Comparison of ENCODE assay signal across 16 cellular contexts in genomic region chr12:48882972-48883304, GRCh38. TPM values are rescaled to one million over a fixed set of nuclear protein-coding genes. Genes with fewer than 3 reads are reported as not detected.
DNase-seq lines count a peak whose midpoint lies in the region; ATAC-seq and TF ChIP-seq lines count a peak whose summit lies in the region.
"Had no signal": no experiment of that assay in that cellular context is flagged by ENCODE, and none has a peak within 500 bp of the region (broad histone marks: within the 10 kb centered on the region; RNA-seq: fewer than 3 reads in every experiment).

No MANE protein-coding gene starts in this region.

- no peaks in the 10 kb centered on the region for H4K20me1 ChIP-seq in hepatocyte (ENCODE audit: insufficient read depth, poor library complexity, severe bottlenecking)

- intact Hi-C loops in Caco-2 (cut with micrococcal nuclease; ENCODE audit: unreplicated experiment): loop anchor here (1.0 to 2.0 kb wide), 3 partner anchors 8 to 30 kb away; partner anchors contain the start of gene DDX23

- H3K36me3 ChIP-seq in Caco-2 (ENCODE audit: control insufficient read depth, insufficient read depth, low read length): no peaks in the 10 kb centered on the region
- H3K36me3 ChIP-seq in hepatocyte (replicated peaks; ENCODE audit: insufficient read depth, low read depth): no peaks in the 10 kb centered on the region

- BruUV-seq in Caco-2 (replicated peaks; lab: Mats Ljungman, UMichigan): no TSS peak

- ATAC-seq in WTC11: peak; percentile 8
- ATAC-seq in HG03432 (IDR thresholded peaks at IDR 0.05; ENCODE audit: unreplicated experiment): no peak
- ATAC-seq: activated CD4-positive, CD25-positive, alpha-beta regulatory T cell treated with anti-CD3 and anti-CD28 coated beads, Interleukin-2, amount 50 U/mL, for 24 hours had no signal

- H3K4me3 Mint-ChIP-seq in Caco-2 (ENCODE audit: unreplicated experiment) (peak overlapping the region; percentile 70), WTC11 (no peak overlapping the region; the same call in 1 of the 2 replicates), neural crest cell (peak overlapping the region; percentile 81)
- H3K4me3 Mint-ChIP-seq: CD4-positive, alpha-beta T cell; IgD-negative memory B cell had no signal

- H3K4me3 ChIP-seq in Caco-2 (ENCODE audit: low read depth, low read length): no peak overlapping the region
- no peak overlapping the region for H3K4me3 ChIP-seq in hepatocyte

- POLR2A ChIA-PET in Caco-2 (lab: Charles Lee) (interaction anchor here (0.5 to 4.1 kb wide), 6 partner anchors 8 to 353 kb away, joined by 3 to 58 read pairs (median 12); partner anchors contain the start of genes ADCY6, ARF3, DDX23 and RND1), WTC11 (lab: Charles Lee) (interaction anchor here (1.1 to 3.9 kb wide), 4 partner anchors 10 to 30 kb away, joined by 3 to 32 read pairs (median 4); partner anchors contain the start of gene RND1)

- peak overlapping the region; percentile 38 for H3K4me2 ChIP-seq in hepatocyte

- no peak for TF ChIP-seq CTCF in Caco-2 (IDR thresholded peaks at IDR 0.05; ENCODE audit: insufficient read depth in 1 of 2, low read depth in 1 of 2, low read length in 1 of 2, severe bottlenecking in 1 of 2, unreplicated experiment in 1 of 2)
- TF ChIP-seq CTCF in WTC11 (IDR thresholded peaks at IDR 0.05): no peak
- TF ChIP-seq CTCF in hepatocyte (IDR thresholded peaks at IDR 0.05; ENCODE audit: poor library complexity): no peak
- no peak for TF ChIP-seq CTCF in neural crest cell (conservative IDR thresholded peaks at IDR 0.05)

- H3K9me3 Mint-ChIP-seq in Caco-2 (ENCODE audit: unreplicated experiment) (no peaks in the 10 kb centered on the region), WTC11 (no peaks in the 10 kb centered on the region), neural crest cell (no peaks in the 10 kb centered on the region)
- H3K9me3 Mint-ChIP-seq: CD4-positive, alpha-beta T cell; IgD-negative memory B cell had no signal

- H3K36me3 Mint-ChIP-seq in Caco-2 (ENCODE audit: insufficient read depth, unreplicated experiment) (peaks cover 18% of the 10 kb centered on the region), WTC11 (no peaks in the 10 kb centered on the region), neural crest cell (ENCODE audit: low read depth) (no peaks in the 10 kb centered on the region)
- H3K36me3 Mint-ChIP-seq: IgD-negative memory B cell had no signal

- no peak for DNase-seq in Caco-2
- DNase-seq in WTC11 (ENCODE audit: low spot score): no peak
- no peak for DNase-seq in hepatocyte (ENCODE audit: low spot score)
- DNase-seq in neural crest cell (ENCODE audit: low read depth, low spot score): no peak
- DNase-seq in NCI-H510A (lab: John Stamatoyannopoulos, UW): no peak
- DNase-seq in amniotic stem cell (lab: John Stamatoyannopoulos, UW): no peak
- no peak for DNase-seq in activated naive CD4-positive, alpha-beta T cell (lab: John Stamatoyannopoulos, UW)
- DNase-seq: activated gamma-delta T cell treated with Interleukin-2 at 50 U/mL for 16 hours; CD4-positive, alpha-beta T cell; effector memory CD4-positive, alpha-beta T cell; MV-4-11; RPMI8226; stimulated activated naive CD4-positive, alpha-beta T cell had no signal

- H3K9me3 ChIP-seq in Caco-2 (no peaks in the 10 kb centered on the region), hepatocyte (ENCODE audit: low read depth) (no peaks in the 10 kb centered on the region)

- H2AFZ ChIP-seq in hepatocyte: no peak overlapping the region

- H3K27ac ChIP-seq in hepatocyte: peak overlapping the region; percentile 89

- H3K27me3 ChIP-seq in Caco-2 (replicated peaks; ENCODE audit: control insufficient read depth, insufficient read depth, low read length) (no peaks in the 10 kb centered on the region), hepatocyte (no peaks in the 10 kb centered on the region)

- H3K27ac Mint-ChIP-seq in Caco-2 (ENCODE audit: unreplicated experiment) (peak overlapping the region; percentile 96), WTC11 (no peak overlapping the region), neural crest cell (ENCODE audit: unreplicated experiment) (peak overlapping the region; percentile 98)
- H3K27ac Mint-ChIP-seq: CD4-positive, alpha-beta T cell; IgD-negative memory B cell had no signal

- no peaks in the 10 kb centered on the region for H3K79me2 ChIP-seq in hepatocyte

- WGBS in hepatocyte (ENCODE audit: low lambda C conversion rate, missing lambda C conversion rate): 59% methylated on average over 3 of the region's 3 CpGs

- H3K4me1 Mint-ChIP-seq in Caco-2 (ENCODE audit: low read depth, unreplicated experiment): peaks cover 68% of the 10 kb centered on the region
- peaks cover 33% of the 10 kb centered on the region for H3K4me1 Mint-ChIP-seq in WTC11
- H3K4me1 Mint-ChIP-seq in neural crest cell: peaks cover 30% of the 10 kb centered on the region
- H3K4me1 Mint-ChIP-seq: IgD-negative memory B cell had no signal

- CTCF ChIA-PET in Caco-2 (lab: Charles Lee): interaction anchor here (0.8 to 3.7 kb wide), 6 partner anchors 8 to 135 kb away, joined by 3 to 50 read pairs (median 10); partner anchors contain the start of genes DDX23, PRKAG1 and RND1
- CTCF ChIA-PET in WTC11 (lab: Charles Lee): interaction anchor here (0.6 to 5.3 kb wide), 15 partner anchors 8 to 366 kb away, joined by 3 to 78 read pairs (median 6); partner anchors contain the start of genes DDX23, FKBP11, RND1 and WNT10B

- H3K4me1 ChIP-seq in Caco-2: peaks cover 72% of the 10 kb centered on the region
- peaks cover 30% of the 10 kb centered on the region for H3K4me1 ChIP-seq in hepatocyte (ENCODE audit: insufficient read depth)

- H3K9me2 ChIP-seq in hepatocyte (replicated peaks; ENCODE audit: insufficient read depth): no peaks in the 10 kb centered on the region

- no peaks in the 10 kb centered on the region for H3K27me3 Mint-ChIP-seq in Caco-2 (ENCODE audit: insufficient read depth, unreplicated experiment)
- peaks cover 7% of the 10 kb centered on the region for H3K27me3 Mint-ChIP-seq in WTC11 (ENCODE audit: low read depth)
- peaks cover 7% of the 10 kb centered on the region for H3K27me3 Mint-ChIP-seq in neural crest cell (ENCODE audit: low read depth)

TF ChIP-seq in WTC11, 78 proteins besides CTCF, POLR2A, EP300 and RAD21:
- TF ChIP-seq NFYB (CRISPR knock-in tag; conservative IDR thresholded peaks at IDR 0.05; ENCODE audit: low read depth) (no peak), SOX15 (CRISPR knock-in tag; IDR thresholded peaks at IDR 0.05) (no peak), GTF2I (CRISPR knock-in tag; conservative IDR thresholded peaks at IDR 0.05) (no peak), ZMAT4 (CRISPR knock-in tag; IDR thresholded peaks at IDR 0.05) (no peak), MAX (CRISPR knock-in tag; IDR thresholded peaks at IDR 0.05) (0 out of 2 replicates have a peak, but pooled peaks have one; percentile 2), GABPB1 (CRISPR knock-in tag; IDR thresholded peaks at IDR 0.05) (no peak)

RNA-seq across cellular contexts. Expression of gene RND1, which starts 17.3 kb away (rescaled TPM):
- total RNA-seq in Caco-2 (2022): 5.1 and 5.2 TPM in 2 replicates
- 7.6 to 9.1 TPM (median 8.5 TPM) in 3 replicates for total RNA-seq in WTC11 (2021)
- 25.8 and 39.1 TPM in 2 replicates for total RNA-seq in hepatocyte
- polyA plus RNA-seq in hepatocyte: 78.5 and 99.1 TPM in 2 replicates
- 4.2 and 6.1 TPM in 2 replicates for total RNA-seq in neural crest cell

RNA-seq across cellular contexts. Expression of gene DDX23, which starts 31.0 kb away (rescaled TPM):
- total RNA-seq in Caco-2 (2022): 151 and 152 TPM in 2 replicates
- 91.1 to 107 TPM (median 93.4 TPM) in 3 replicates for total RNA-seq in WTC11 (2021)
- 73.1 and 74.8 TPM in 2 replicates for total RNA-seq in hepatocyte
- 41.7 and 46.5 TPM in 2 replicates for polyA plus RNA-seq in hepatocyte
- total RNA-seq in neural crest cell: 119 and 124 TPM in 2 replicates

RNA-seq across cellular contexts. Expression of gene FKBP11, which starts 42.4 kb away (rescaled TPM):
- total RNA-seq in Caco-2 (2022) (79.5 and 83.2 TPM in 2 replicates), WTC11 (2021) (54.7 to 64.5 TPM (median 62.9 TPM) in 3 replicates), hepatocyte (30.4 and 37.8 TPM in 2 replicates), neural crest cell (15.1 and 18.6 TPM in 2 replicates)
- 201 and 232 TPM in 2 replicates for polyA plus RNA-seq in hepatocyte
